In genomic region chr3:40911928-40912327, GRCh38 we compare ENCODE assay signal across 1 cellular context.
TF ChIP-seq lines count a peak whose summit lies in the region.

No MANE protein-coding gene starts in this region.

TF ChIP-seq in HepG2, 621 proteins besides CTCF, POLR2A, EP300 and RAD21 (continued from another document and continues in another):
- TF ChIP-seq ARID5B (CRISPR knock-in tag; IDR thresholded peaks at IDR 0.05) (peak; percentile 84; the same call in 1 of the 2 replicates), SOX13 (IDR thresholded peaks at IDR 0.05) (peak; percentile 43; the same call in 1 of the 2 replicates), SOX13 (CRISPR knock-in tag; conservative IDR thresholded peaks at IDR 0.05 in 1 of 2, IDR thresholded peaks at IDR 0.05 in 1 of 2) (peak in 1 of 2 experiments; percentile 91; a peak in 2 of 4 replicates), ARNT2 (CRISPR knock-in tag; IDR thresholded peaks at IDR 0.05; ENCODE audit: low read depth) (no peak), PPARG (CRISPR knock-in tag; conservative IDR thresholded peaks at IDR 0.05) (peak; percentile 34; the same call in 1 of the 2 replicates), NKX3-1 (CRISPR knock-in tag; IDR thresholded peaks at IDR 0.05) (no peak), ZNF451 (CRISPR knock-in tag; IDR thresholded peaks at IDR 0.05) (no peak), ZKSCAN8 (CRISPR knock-in tag; IDR thresholded peaks at IDR 0.05; ENCODE audit: borderline replicate concordance) (no peak), NFYC (CRISPR knock-in tag; IDR thresholded peaks at IDR 0.05) (no peak), BORCS8-MEF2B (CRISPR knock-in tag; IDR thresholded peaks at IDR 0.05) (no peak), ZNF549 (CRISPR knock-in tag; IDR thresholded peaks at IDR 0.05) (no peak), TIGD3 (CRISPR knock-in tag; IDR thresholded peaks at IDR 0.05; ENCODE audit: borderline replicate concordance) (no peak), ZBTB3 (CRISPR knock-in tag; IDR thresholded peaks at IDR 0.05; ENCODE audit: borderline replicate concordance, low read depth) (no peak), ZNF20 (CRISPR knock-in tag; IDR thresholded peaks at IDR 0.05) (no peak), CBX1 (IDR thresholded peaks at IDR 0.05; ENCODE audit: low read depth) (no peak), KLF6 (CRISPR knock-in tag; IDR thresholded peaks at IDR 0.05) (no peak), MEIS1 (CRISPR knock-in tag; IDR thresholded peaks at IDR 0.05; ENCODE audit: borderline replicate concordance) (no peak), FOXP4 (CRISPR knock-in tag; IDR thresholded peaks at IDR 0.05) (peak; percentile 47), PAX8 (CRISPR knock-in tag; IDR thresholded peaks at IDR 0.05; ENCODE audit: borderline replicate concordance) (no peak), STAT6 (CRISPR knock-in tag; IDR thresholded peaks at IDR 0.05; ENCODE audit: borderline replicate concordance) (0 out of 2 replicates have a peak, but pooled peaks have one; percentile 54), ATAD3A (CRISPR knock-in tag; IDR thresholded peaks at IDR 0.05) (no peak), TCF7 (IDR thresholded peaks at IDR 0.05; ENCODE audit: low read depth) (peak; percentile 45; the same call in 1 of the 2 replicates), DR1 (CRISPR knock-in tag; IDR thresholded peaks at IDR 0.05) (no peak), EEA1 (CRISPR knock-in tag; IDR thresholded peaks at IDR 0.05; ENCODE audit: borderline replicate concordance) (no peak), NRL (CRISPR knock-in tag; IDR thresholded peaks at IDR 0.05; ENCODE audit: borderline replicate concordance) (no peak), ZNF614 (CRISPR knock-in tag; IDR thresholded peaks at IDR 0.05; ENCODE audit: borderline replicate concordance) (no peak), MAZ (IDR thresholded peaks at IDR 0.05; ENCODE audit: borderline replicate concordance, low read depth, low read length) (no peak), MAZ (CRISPR knock-in tag; IDR thresholded peaks at IDR 0.05; ENCODE audit: low read depth) (no peak), CREM (IDR thresholded peaks at IDR 0.05) (0 out of 2 replicates have a peak, but pooled peaks have one; percentile 31), CREM (CRISPR knock-in tag; IDR thresholded peaks at IDR 0.05) (no peak), ZFP82 (CRISPR knock-in tag; IDR thresholded peaks at IDR 0.05; ENCODE audit: borderline replicate concordance) (peak; percentile 62; the same call in 1 of the 2 replicates), SOX5 (CRISPR knock-in tag; IDR thresholded peaks at IDR 0.05; ENCODE audit: borderline replicate concordance) (peak; percentile 88), NFRKB (IDR thresholded peaks at IDR 0.05) (no peak)
- TF ChIP-seq, protein P1, sequence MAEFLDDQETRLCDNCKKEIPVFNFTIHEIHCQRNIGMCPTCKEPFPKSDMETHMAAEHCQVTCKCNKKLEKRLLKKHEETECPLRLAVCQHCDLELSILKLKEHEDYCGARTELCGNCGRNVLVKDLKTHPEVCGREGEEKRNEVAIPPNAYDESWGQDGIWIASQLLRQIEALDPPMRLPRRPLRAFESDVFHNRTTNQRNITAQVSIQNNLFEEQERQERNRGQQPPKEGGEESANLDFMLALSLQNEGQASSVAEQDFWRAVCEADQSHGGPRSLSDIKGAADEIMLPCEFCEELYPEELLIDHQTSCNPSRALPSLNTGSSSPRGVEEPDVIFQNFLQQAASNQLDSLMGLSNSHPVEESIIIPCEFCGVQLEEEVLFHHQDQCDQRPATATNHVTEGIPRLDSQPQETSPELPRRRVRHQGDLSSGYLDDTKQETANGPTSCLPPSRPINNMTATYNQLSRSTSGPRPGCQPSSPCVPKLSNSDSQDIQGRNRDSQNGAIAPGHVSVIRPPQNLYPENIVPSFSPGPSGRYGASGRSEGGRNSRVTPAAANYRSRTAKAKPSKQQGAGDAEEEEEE (CRISPR knock-in tag; IDR thresholded peaks at IDR 0.05; ENCODE audit: borderline replicate concordance), result no peak
- TF ChIP-seq, protein P2, sequence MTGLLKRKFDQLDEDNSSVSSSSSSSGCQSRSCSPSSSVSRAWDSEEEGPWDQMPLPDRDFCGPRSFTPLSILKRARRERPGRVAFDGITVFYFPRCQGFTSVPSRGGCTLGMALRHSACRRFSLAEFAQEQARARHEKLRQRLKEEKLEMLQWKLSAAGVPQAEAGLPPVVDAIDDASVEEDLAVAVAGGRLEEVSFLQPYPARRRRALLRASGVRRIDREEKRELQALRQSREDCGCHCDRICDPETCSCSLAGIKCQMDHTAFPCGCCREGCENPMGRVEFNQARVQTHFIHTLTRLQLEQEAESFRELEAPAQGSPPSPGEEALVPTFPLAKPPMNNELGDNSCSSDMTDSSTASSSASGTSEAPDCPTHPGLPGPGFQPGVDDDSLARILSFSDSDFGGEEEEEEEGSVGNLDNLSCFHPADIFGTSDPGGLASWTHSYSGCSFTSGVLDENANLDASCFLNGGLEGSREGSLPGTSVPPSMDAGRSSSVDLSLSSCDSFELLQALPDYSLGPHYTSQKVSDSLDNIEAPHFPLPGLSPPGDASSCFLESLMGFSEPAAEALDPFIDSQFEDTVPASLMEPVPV (CRISPR knock-in tag; IDR thresholded peaks at IDR 0.05), result no peak
- TF ChIP-seq, protein P3, sequence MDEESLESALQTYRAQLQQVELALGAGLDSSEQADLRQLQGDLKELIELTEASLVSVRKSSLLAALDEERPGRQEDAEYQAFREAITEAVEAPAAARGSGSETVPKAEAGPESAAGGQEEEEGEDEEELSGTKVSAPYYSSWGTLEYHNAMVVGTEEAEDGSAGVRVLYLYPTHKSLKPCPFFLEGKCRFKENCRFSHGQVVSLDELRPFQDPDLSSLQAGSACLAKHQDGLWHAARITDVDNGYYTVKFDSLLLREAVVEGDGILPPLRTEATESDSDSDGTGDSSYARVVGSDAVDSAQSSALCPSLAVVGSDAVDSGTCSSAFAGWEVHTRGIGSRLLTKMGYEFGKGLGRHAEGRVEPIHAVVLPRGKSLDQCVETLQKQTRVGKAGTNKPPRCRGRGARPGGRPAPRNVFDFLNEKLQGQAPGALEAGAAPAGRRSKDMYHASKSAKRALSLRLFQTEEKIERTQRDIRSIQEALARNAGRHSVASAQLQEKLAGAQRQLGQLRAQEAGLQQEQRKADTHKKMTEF (CRISPR knock-in tag; IDR thresholded peaks at IDR 0.05), result no peak
- TF ChIP-seq, protein P4, sequence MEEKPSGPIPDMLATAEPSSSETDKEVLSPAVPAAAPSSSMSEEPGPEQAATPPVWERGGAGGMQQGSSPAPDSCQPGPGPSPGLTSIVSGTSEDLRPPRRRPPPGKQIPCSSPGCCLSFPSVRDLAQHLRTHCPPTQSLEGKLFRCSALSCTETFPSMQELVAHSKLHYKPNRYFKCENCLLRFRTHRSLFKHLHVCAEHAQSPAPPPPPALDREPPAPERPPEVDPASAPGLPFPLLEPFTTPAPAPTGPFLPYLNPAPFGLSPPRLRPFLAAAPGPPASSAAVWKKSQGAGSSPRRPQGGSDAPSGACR (CRISPR knock-in tag; IDR thresholded peaks at IDR 0.05), result no peak
- TF ChIP-seq, protein P5, sequence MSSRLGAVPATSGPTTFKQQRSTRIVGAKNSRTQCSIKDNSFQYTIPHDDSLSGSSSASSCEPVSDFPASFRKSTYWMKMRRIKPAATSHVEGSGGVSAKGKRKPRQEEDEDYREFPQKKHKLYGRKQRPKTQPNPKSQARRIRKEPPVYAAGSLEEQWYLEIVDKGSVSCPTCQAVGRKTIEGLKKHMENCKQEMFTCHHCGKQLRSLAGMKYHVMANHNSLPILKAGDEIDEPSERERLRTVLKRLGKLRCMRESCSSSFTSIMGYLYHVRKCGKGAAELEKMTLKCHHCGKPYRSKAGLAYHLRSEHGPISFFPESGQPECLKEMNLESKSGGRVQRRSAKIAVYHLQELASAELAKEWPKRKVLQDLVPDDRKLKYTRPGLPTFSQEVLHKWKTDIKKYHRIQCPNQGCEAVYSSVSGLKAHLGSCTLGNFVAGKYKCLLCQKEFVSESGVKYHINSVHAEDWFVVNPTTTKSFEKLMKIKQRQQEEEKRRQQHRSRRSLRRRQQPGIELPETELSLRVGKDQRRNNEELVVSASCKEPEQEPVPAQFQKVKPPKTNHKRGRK (CRISPR knock-in tag; IDR thresholded peaks at IDR 0.05), result no peak
